ENCODE assay signal across 9 cellular contexts in the genomic region with DNA sequence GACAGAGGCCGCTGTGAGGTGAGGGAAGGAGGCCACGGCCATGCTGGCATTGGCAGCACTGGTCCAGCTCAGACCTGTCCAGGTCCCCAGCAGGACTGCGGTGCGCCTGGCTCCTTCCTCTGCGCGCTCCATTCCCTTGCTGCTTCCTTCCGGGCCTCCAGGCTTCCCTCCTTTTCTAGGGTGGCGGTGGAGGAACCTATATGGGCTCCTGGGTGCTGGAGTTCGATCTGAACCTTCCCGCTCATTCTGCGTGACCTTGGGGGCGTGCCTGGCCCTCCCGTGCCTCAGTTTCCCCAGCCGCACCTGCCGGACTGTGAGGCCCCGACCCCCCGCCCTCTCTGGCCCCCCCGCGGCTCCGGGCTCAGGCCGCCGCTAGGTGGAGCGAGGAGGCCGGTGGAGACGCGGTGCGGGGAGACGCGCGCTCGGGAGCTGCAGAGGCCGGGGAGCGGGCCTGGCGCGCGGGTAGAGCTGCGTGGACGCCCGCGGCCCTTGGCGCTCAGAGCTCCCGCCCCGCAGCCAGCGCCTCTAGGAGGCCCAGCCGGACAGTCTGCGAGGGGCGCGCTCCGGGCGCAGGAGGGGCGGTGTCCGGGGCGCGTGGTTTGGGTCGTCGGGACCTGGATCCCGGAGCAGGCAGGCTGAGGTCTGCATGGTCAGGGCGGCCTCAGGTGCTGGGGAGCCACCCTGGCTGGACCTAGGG. TPM values are rescaled to one million over a fixed set of nuclear protein-coding genes. Genes with fewer than 3 reads are reported as not detected.
DNase-seq lines count a peak whose midpoint lies in the region; ATAC-seq and TF ChIP-seq lines count a peak whose summit lies in the region.
"Had no signal": no experiment of that assay in that cellular context is flagged by ENCODE, and none has a peak within 500 bp of the region (broad histone marks: within the 10 kb centered on the region; RNA-seq: fewer than 3 reads in every experiment).

No MANE protein-coding gene starts in this region.

- no peak for TF ChIP-seq CTCF in NB4 (IDR thresholded peaks at IDR 0.05; ENCODE audit: low read depth, low read length)
- peak; percentile 64 for TF ChIP-seq CTCF in parathyroid adenoma (IDR thresholded peaks at IDR 0.05)

- ATAC-seq in HG03439 (IDR thresholded peaks at IDR 0.05; ENCODE audit: unreplicated experiment) (no peak), GM21515 (IDR thresholded peaks at IDR 0.05; ENCODE audit: unreplicated experiment) (no peak), GM18907 (IDR thresholded peaks at IDR 0.05; ENCODE audit: unreplicated experiment) (no peak)

- DNase-seq in GM04504 (ENCODE audit: low read depth) (peak; percentile 20), NB4 (ENCODE audit: low read depth) (peak; percentile 49), head of caudate nucleus (peak; percentile 34 to 90 (median 78))
- DNase-seq in activated naive CD4-positive, alpha-beta T cell treated with anti-CD3 and anti-CD28 coated beads for 36 hours: peak; percentile 51

- H3K4me2 ChIP-seq in parathyroid adenoma (ENCODE audit: low read length): peak overlapping the region; percentile 51

- H3K36me3 Mint-ChIP-seq in activated naive CD4-positive, alpha-beta T cell treated with anti-CD3 and anti-CD28 coated beads for 36 hours (ENCODE audit: low read depth): no peaks in the 10 kb centered on the region

- H3K27me3 Mint-ChIP-seq in activated naive CD4-positive, alpha-beta T cell treated with anti-CD3 and anti-CD28 coated beads for 36 hours (ENCODE audit: low read depth): peaks cover 24% of the 10 kb centered on the region

- no peak overlapping the region for H3K27ac ChIP-seq in parathyroid adenoma

- no peaks in the 10 kb centered on the region for H3K9me3 Mint-ChIP-seq in activated naive CD4-positive, alpha-beta T cell treated with anti-CD3 and anti-CD28 coated beads for 36 hours

- no peaks in the 10 kb centered on the region for H3K4me1 ChIP-seq in parathyroid adenoma

- intact Hi-C loops in activated naive CD4-positive, alpha-beta T cell treated with anti-CD3 and anti-CD28 coated beads for 36 hours (cut with micrococcal nuclease): loop anchor here (5.0 kb wide), 1 partner anchor 67 kb away; a partner anchor contains a TSS
- intact Hi-C loops in head of caudate nucleus (cut with DNase I): no loop called here

- no peaks in the 10 kb centered on the region for H3K4me1 Mint-ChIP-seq in activated naive CD4-positive, alpha-beta T cell treated with anti-CD3 and anti-CD28 coated beads for 36 hours (ENCODE audit: low read depth)

- H3K4me3 ChIP-seq in NB4 (ENCODE audit: low read depth, low read length): no peak overlapping the region
- H3K4me3 ChIP-seq in parathyroid adenoma (ENCODE audit: low read depth, low read length): peak overlapping the region; percentile 11

- no peak overlapping the region for H3K9ac ChIP-seq in parathyroid adenoma

- no peaks in the 10 kb centered on the region for H3K79me2 ChIP-seq in parathyroid adenoma

- H3K9me3 ChIP-seq in parathyroid adenoma (ENCODE audit: control insufficient read depth, low read length): no peaks in the 10 kb centered on the region

- H3K27ac Mint-ChIP-seq in activated naive CD4-positive, alpha-beta T cell treated with anti-CD3 and anti-CD28 coated beads for 36 hours: no peak overlapping the region

- no peak overlapping the region for H3K4me3 Mint-ChIP-seq in activated naive CD4-positive, alpha-beta T cell treated with anti-CD3 and anti-CD28 coated beads for 36 hours

- TF ChIP-seq POLR2A in NB4 (IDR thresholded peaks at IDR 0.05; ENCODE audit: extremely low read depth, insufficient read length): no peak

- peak overlapping the region; percentile 58 for H2AFZ ChIP-seq in parathyroid adenoma

- CTCF ChIA-PET in activated naive CD4-positive, alpha-beta T cell treated with anti-CD3 and anti-CD28 coated beads for 36 hours (lab: Charles Lee): interaction anchor here (0.7 to 1.9 kb wide), 4 partner anchors 57 to 452 kb away, joined by 3 to 8 read pairs (median 4); no protein-coding TSS in a partner anchor

- H3K27me3 ChIP-seq in parathyroid adenoma (ENCODE audit: control insufficient read depth, insufficient read depth, low read length): no peaks in the 10 kb centered on the region

- H3K36me3 ChIP-seq in parathyroid adenoma (ENCODE audit: control insufficient read depth, insufficient read depth, low read length): no peaks in the 10 kb centered on the region

RNA-seq across cellular contexts. Expression of a gene that starts 29.9 kb away (rescaled TPM):
- not detected for total RNA-seq in activated naive CD4-positive, alpha-beta T cell treated with anti-CD3 and anti-CD28 coated beads for 36 hours
- total RNA-seq: activated CD8-positive, alpha-beta memory T cell treated with anti-CD3 and anti-CD28 coated beads for 36 hours had no signal

RNA-seq across cellular contexts. Expression of a gene that starts 40.3 kb away (rescaled TPM):
- total RNA-seq in activated naive CD4-positive, alpha-beta T cell treated with anti-CD3 and anti-CD28 coated beads for 36 hours: 10 to 100 TPM; 62.8 to 65.3 TPM

RNA-seq across cellular contexts. Expression of a gene that starts 46.5 kb away (rescaled TPM):
- total RNA-seq in activated naive CD4-positive, alpha-beta T cell treated with anti-CD3 and anti-CD28 coated beads for 36 hours: 100 to 1,000 TPM; 167 to 183 TPM

Comparison
In these comparisons a context has a peak if more than half of its experiments do, and no peak if none do; other contexts are left out.
1. DNase-seq: peak in every context shown above with its lines; median percentile 78 in head of caudate nucleus; 51 in activated naive CD4-positive, alpha-beta T cell treated with anti-CD3 and anti-CD28 coated beads for 36 hours; 49 in NB4; 20 in GM04504.